ENCODE assay signal across 20 cellular contexts in the genomic region with DNA sequence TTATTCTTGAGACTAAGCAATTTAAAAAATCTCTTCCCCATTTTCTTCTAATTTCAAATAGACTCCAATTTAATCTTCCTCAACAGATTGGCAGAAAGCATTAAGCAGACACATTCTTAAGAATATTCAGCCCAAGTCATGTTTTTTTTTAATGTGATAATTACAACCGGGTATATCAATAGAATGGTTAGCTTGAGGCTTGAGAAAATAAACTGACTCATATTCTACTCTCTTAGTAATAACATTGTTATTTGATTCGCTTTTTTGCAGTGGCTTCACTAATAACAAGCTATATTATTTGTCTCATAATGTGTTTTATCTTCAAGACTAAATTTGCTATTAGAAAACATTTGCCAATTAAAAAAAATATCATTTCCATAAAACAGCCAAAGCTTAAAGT.
"Had no signal": no experiment of that assay in that cellular context is flagged by ENCODE, and none has a peak within 500 bp of the region (broad histone marks: within the 10 kb centered on the region; RNA-seq: fewer than 3 reads in every experiment).

No MANE protein-coding gene starts in this region.

- H3K4me1 Mint-ChIP-seq: activated naive CD4-positive, alpha-beta T cell treated with anti-CD3 and anti-CD28 coated beads, Interleukin-2, amount 10 ng/mL, durations not matched to agents 7 days and 5 days had no signal

- H3K27ac Mint-ChIP-seq: activated naive CD4-positive, alpha-beta T cell treated with anti-CD3 and anti-CD28 coated beads, Interleukin-2, amount 10 ng/mL, durations not matched to agents 7 days and 5 days; dendritic cell treated with granulocyte-macrophage colony-stimulating factor and Interleukin-4, amounts not matched to agents 40 ng/mL and 50 ng/mL, for 4 days; nephron progenitor cell had no signal

- ATAC-seq: activated CD4-positive, CD25-positive, alpha-beta regulatory T cell treated with anti-CD3 and anti-CD28 coated beads, Interleukin-2, amount 50 U/mL, for 24 hours; activated T-cell treated with anti-CD3 and anti-CD28 coated beads, Interleukin-2, amount 50 U/mL, for 4 hours had no signal

- H3K27me3 Mint-ChIP-seq: activated naive CD4-positive, alpha-beta T cell treated with anti-CD3 and anti-CD28 coated beads, Interleukin-2, amount 10 ng/mL, durations not matched to agents 7 days and 5 days; dendritic cell treated with granulocyte-macrophage colony-stimulating factor and Interleukin-4, amounts not matched to agents 40 ng/mL and 50 ng/mL, for 4 days had no signal

- H3K27ac ChIP-seq: ascending aorta, cardiac muscle cell, left ventricle myocardium inferior, tibial nerve had no signal

- H3K4me3 Mint-ChIP-seq: activated naive CD4-positive, alpha-beta T cell treated with anti-CD3 and anti-CD28 coated beads, Interleukin-2, amount 10 ng/mL, durations not matched to agents 7 days and 5 days; activated T-cell treated with anti-CD3 and anti-CD28 coated beads, Interleukin-2, amount 50 U/mL, for 4 hours; dendritic cell treated with granulocyte-macrophage colony-stimulating factor and Interleukin-4, amounts not matched to agents 40 ng/mL and 50 ng/mL, for 4 days; nephron progenitor cell had no signal

- H3K27me3 ChIP-seq: ascending aorta, cardiac muscle cell, tibial nerve had no signal

- H3K9me3 Mint-ChIP-seq: activated naive CD4-positive, alpha-beta T cell treated with anti-CD3 and anti-CD28 coated beads, Interleukin-2, amount 10 ng/mL, durations not matched to agents 7 days and 5 days; activated T-cell treated with anti-CD3 and anti-CD28 coated beads, Interleukin-2, amount 50 U/mL, for 4 hours; dendritic cell treated with granulocyte-macrophage colony-stimulating factor and Interleukin-4, amounts not matched to agents 40 ng/mL and 50 ng/mL, for 4 days; nephron progenitor cell had no signal

- H3K36me3 ChIP-seq: ascending aorta, cardiac muscle cell, left ventricle myocardium inferior, tibial nerve had no signal

- H3K4me3 ChIP-seq: ascending aorta, cardiac muscle cell, left ventricle myocardium inferior, tibial nerve had no signal

- H3K4me1 ChIP-seq: ascending aorta, left ventricle myocardium inferior had no signal

- H3K9me3 ChIP-seq: ascending aorta, left ventricle myocardium inferior, tibial nerve had no signal

- H3K36me3 Mint-ChIP-seq: activated naive CD4-positive, alpha-beta T cell treated with anti-CD3 and anti-CD28 coated beads, Interleukin-2, amount 10 ng/mL, durations not matched to agents 7 days and 5 days had no signal

- DNase-seq: activated CD4-positive, alpha-beta T cell treated with anti-CD3 and anti-CD28 coated beads, Interleukin-2, amount 50 U/mL, for 1 hour; activated CD8-positive, alpha-beta memory T cell treated with anti-CD3 and anti-CD28 coated beads, Interleukin-2, amount 50 U/mL, for 4 hours; activated naive CD4-positive, alpha-beta T cell treated with anti-CD3 and anti-CD28 coated beads, Interleukin-2, amount 10 ng/mL, durations not matched to agents 7 days and 5 days; activated T-cell treated with anti-CD3 and anti-CD28 coated beads, Interleukin-2, amount 50 U/mL, for 4 hours; foreskin melanocyte; head of caudate nucleus; left ventricle myocardium inferior; nephron progenitor cell; occipital lobe; posterior cingulate gyrus; stimulated activated CD4-positive, alpha-beta T cell treated with anti-CD3 and anti-CD28 coated beads, Interleukin-12 subunit alpha, Interleukin-12 subunit beta, amount 100 ng/mL, for 4 hours; stimulated activated CD4-positive, alpha-beta T cell treated with anti-CD3 and anti-CD28 coated beads, Interleukin-2, amount 100 ng/mL, for 24 hours; stimulated activated naive CD4-positive, alpha-beta T cell treated with Interleukin-2 at 50 U/mL for 16 hours; T-helper 1 cell; T-helper 9 cell had no signal
